ENCODE assay signal across 27 cellular contexts in genomic region chr12:63362166-63362565, GRCh38.
"Had no signal": no experiment of that assay in that cellular context is flagged by ENCODE, and none has a peak within 500 bp of the region (broad histone marks: within the 10 kb centered on the region; RNA-seq: fewer than 3 reads in every experiment).

No MANE protein-coding gene starts in this region.

- ATAC-seq: activated CD4-positive, alpha-beta T cell treated with anti-CD3 and anti-CD28 coated beads for 36 hours; activated CD8-positive, alpha-beta memory T cell treated with anti-CD3 and anti-CD28 coated beads, Interleukin-2, amount 10 ng/mL, durations not matched to agents 7 days and 5 days; activated CD8-positive, alpha-beta T cell treated with anti-CD3 and anti-CD28 coated beads, Interleukin-2, amount 10 ng/mL, durations not matched to agents 7 days and 5 days; activated naive CD4-positive, alpha-beta T cell treated with anti-CD3 and anti-CD28 coated beads, Interleukin-2, amount 50 U/mL, for 72 hours; body of pancreas had no signal

- DNase-seq: activated B cell treated with CpG ODN at 0.5 μM for 24 hours; activated CD4-positive, alpha-beta memory T cell treated with anti-CD3 and anti-CD28 coated beads, Interleukin-2, amount 10 ng/mL, durations not matched to agents 7 days and 5 days; activated CD4-positive, alpha-beta T cell treated with anti-CD3 and anti-CD28 coated beads for 1 hour; activated CD4-positive, alpha-beta T cell treated with anti-CD3 and anti-CD28 coated beads for 36 hours; activated CD4-positive, alpha-beta T cell treated with anti-CD3 and anti-CD28 coated beads for 48 hours; activated CD4-positive, alpha-beta T cell treated with anti-CD3 and anti-CD28 coated beads, Interleukin-2, amount 10 ng/mL, durations not matched to agents 7 days and 5 days; activated CD4-positive, alpha-beta T cell treated with anti-CD3 and anti-CD28 coated beads, Interleukin-2, amount 50 U/mL, for 48 hours; activated CD8-positive, alpha-beta memory T cell treated with anti-CD3 and anti-CD28 coated beads for 24 hours; activated CD8-positive, alpha-beta memory T cell treated with anti-CD3 and anti-CD28 coated beads, Interleukin-2, amount 10 ng/mL, durations not matched to agents 7 days and 5 days; activated CD8-positive, alpha-beta memory T cell treated with anti-CD3 and anti-CD28 coated beads, Interleukin-2, amount 50 U/mL, for 48 hours; activated CD8-positive, alpha-beta T cell treated with anti-CD3 and anti-CD28 coated beads, Interleukin-2, amount 10 ng/mL, durations not matched to agents 7 days and 5 days; activated effector memory CD4-positive, alpha-beta T cell treated with anti-CD3 and anti-CD28 coated beads, Interleukin-2, amount 50 U/mL, for 16 hours; activated gamma-delta T cell treated with Interleukin-2 at 50 U/mL for 16 hours; activated naive CD4-positive, alpha-beta T cell; activated naive CD4-positive, alpha-beta T cell treated with anti-CD3 and anti-CD28 coated beads for 36 hours; activated naive CD4-positive, alpha-beta T cell treated with anti-CD3 and anti-CD28 coated beads, Interleukin-2, amount 50 U/mL, for 16 hours; activated naive CD8-positive, alpha-beta T cell treated with anti-CD3 and anti-CD28 coated beads for 36 hours; activated T-cell treated with anti-CD3 and anti-CD28 coated beads, Interleukin-2, amount 50 U/mL, for 24 hours; activated T-cell treated with anti-CD3 and anti-CD28 coated beads, Interleukin-2, amount 50 U/mL, for 48 hours; adrenal gland; amniotic stem cell; aorta; body of pancreas; central memory CD4-positive, alpha-beta T cell; T-helper 2 cell; T-helper 9 cell had no signal
